8 cellular contexts compared by ENCODE assay signal in genomic region chr1:168178638-168179410, GRCh38. TPM values are rescaled to one million over a fixed set of nuclear protein-coding genes. Genes with fewer than 3 reads are reported as not detected.
DNase-seq lines count a peak whose midpoint lies in the region; ATAC-seq and TF ChIP-seq lines count a peak whose summit lies in the region.

Gene TIPRL, plus strand, starts transcription at chr1:168178962. Its CDS starts 116 bp downstream, at chr1:168179078.

- H3K4me2 ChIP-seq in DND-41 (ENCODE audit: insufficient read depth, low read length) (peak within 1 kb of the TSS; percentile 76), KMS-11 (peak within 1 kb of the TSS; percentile 77)

- H3K9ac ChIP-seq in DND-41 (ENCODE audit: low read depth, low read length) (peak within 1 kb of the TSS; percentile 78), KMS-11 (peak within 1 kb of the TSS; percentile 73)

- peaks cover 49% of the 10 kb centered on the region for H3K79me2 ChIP-seq in DND-41 (ENCODE audit: insufficient read depth, low read length)
- peaks cover 40% of the 10 kb centered on the region for H3K79me2 ChIP-seq in KMS-11 (ENCODE audit: insufficient read depth, low read depth)

- CTCF ChIA-PET in Panc1 (lab: Charles Lee) = no interaction called here

- H3K4me3 ChIP-seq in DND-41 (ENCODE audit: low read depth in 1 of 2, low read length in 2 of 2) (peak within 1 kb of the TSS; percentile 59 to 67), KMS-11 (IDR thresholded peaks at IDR 0.05; ENCODE audit: insufficient read depth, low read depth, low read length) (peak within 1 kb of the TSS; percentile 98), Panc1 (ENCODE audit: low read depth in 2 of 2, low read length in 2 of 2) (peak within 1 kb of the TSS; percentile 92 to 100), esophagus squamous epithelium (peak within 1 kb of the TSS; percentile 88 to 92 (median 90))

- 0 to 1% methylated on average over 27 to 28 of the region's 56 CpGs for WGBS in esophagus squamous epithelium, 2 donors

- BruUV-seq in Panc1 (replicated peaks; lab: Mats Ljungman, UMichigan) = no TSS peak

- H3K9me3 ChIP-seq in DND-41 (ENCODE audit: insufficient read depth, low read length, severe bottlenecking) = no peaks in the 10 kb centered on the region
- no peaks in the 10 kb centered on the region for H3K9me3 ChIP-seq in Panc1 (ENCODE audit: control insufficient read depth, insufficient read depth, low read depth, low read length)
- no peaks in the 10 kb centered on the region for H3K9me3 ChIP-seq in esophagus squamous epithelium

- in situ Hi-C loops in Panc1 (cut with HindIII; ENCODE audit: low pct_unique_long_range_greater_than_20kb, low sequenced_read_pairs) = no loop called here

- H2AFZ ChIP-seq in DND-41 (ENCODE audit: low read depth, low read length) = peak within 1 kb of the TSS; percentile 79
- peak within 1 kb of the TSS; percentile 80 for H2AFZ ChIP-seq in KMS-11 (ENCODE audit: low read depth)

- H3K27ac ChIP-seq in DND-41 (ENCODE audit: low read length) (peak within 1 kb of the TSS; percentile 85), KMS-11 (peak within 1 kb of the TSS; percentile 73), Panc1 (ENCODE audit: low read length) (peak within 1 kb of the TSS; percentile 97), esophagus squamous epithelium (peak within 1 kb of the TSS; percentile 92 to 96 (median 94))

- POLR2A ChIA-PET in Panc1 (lab: Charles Lee) = no interaction called here

- H3K4me1 ChIP-seq in DND-41 (ENCODE audit: insufficient read depth, low read length) (peaks cover 28% of the 10 kb centered on the region), KMS-11 (ENCODE audit: low read depth, poor library complexity, severe bottlenecking) (peaks cover 21% of the 10 kb centered on the region), Panc1 (ENCODE audit: control insufficient read depth, insufficient read depth, low read length) (peaks cover 9% of the 10 kb centered on the region), esophagus squamous epithelium (peaks cover 0 to 32% (median 11%) of the 10 kb centered on the region in 3 donors)

- H4K20me1 ChIP-seq in DND-41 (ENCODE audit: insufficient read depth, low read length) = no peaks in the 10 kb centered on the region; the same call in 1 of the 2 replicates
- H4K20me1 ChIP-seq in KMS-11 (ENCODE audit: insufficient read depth) = no peaks in the 10 kb centered on the region

- no peaks in the 10 kb centered on the region for H3K27me3 ChIP-seq in DND-41 (ENCODE audit: insufficient read depth, low read length, poor library complexity)
- H3K27me3 ChIP-seq in KMS-11 (ENCODE audit: insufficient read depth, low read depth) = no peaks in the 10 kb centered on the region
- H3K27me3 ChIP-seq in Panc1 (ENCODE audit: control insufficient read depth, insufficient read depth, low read length) = no peaks in the 10 kb centered on the region
- H3K27me3 ChIP-seq in esophagus squamous epithelium = no peaks in the 10 kb centered on the region

- intact Hi-C loops in Panc1 (cut with micrococcal nuclease; ENCODE audit: unreplicated experiment) = no loop called here
- intact Hi-C loops in esophagus squamous epithelium (cut with DNase I) = no loop called here

- DNase-seq in DND-41 (peak; percentile 95), Panc1 (ENCODE audit: low read depth, low spot score) (peak; percentile 94), esophagus squamous epithelium (lab: John Stamatoyannopoulos, UW) (peak; percentile 68), myocyte (ENCODE audit: low read depth) (peak; percentile 99)
- peak; percentile 96 to 97 for DNase-seq in activated T-cell treated with anti-CD3 and anti-CD28 coated beads, Interleukin-2, amount 50 U/mL, for 48 hours
- peak; percentile 90 to 94 for DNase-seq in stimulated activated CD8-positive, alpha-beta memory T cell treated with anti-CD3 and anti-CD28 coated beads, Interleukin-7, amount 100 ng/mL, for 48 hours (ENCODE audit: extremely low read depth in 1 of 2, low read depth in 1 of 2)

- ATAC-seq in DND-41 (ENCODE audit: insufficient read depth, low read depth) = peak; percentile 96
- peak; percentile 90 for ATAC-seq in GM21737 (IDR thresholded peaks at IDR 0.05; ENCODE audit: unreplicated experiment)
- peak; percentile 98 for ATAC-seq in Panc1

- TF ChIP-seq POLR2A in esophagus squamous epithelium (IDR thresholded peaks at IDR 0.05) = peak in 3 of 4 donors; percentile 53 to 88 (median 78)

- TF ChIP-seq CTCF in DND-41 (IDR thresholded peaks at IDR 0.05; ENCODE audit: borderline replicate concordance, extremely low read depth, low read length, poor library complexity, severe bottlenecking) (peak; percentile 60), KMS-11 (conservative IDR thresholded peaks at IDR 0.05; ENCODE audit: low read depth, low read length) (peak; percentile 83), Panc1 (IDR thresholded peaks at IDR 0.05) (no peak; the same call in 1 of the 2 replicates), esophagus squamous epithelium (IDR thresholded peaks at IDR 0.05) (peak; percentile 63 to 90 (median 83))

- H3K36me3 ChIP-seq in DND-41 (ENCODE audit: insufficient read depth, low read length) = peaks cover 3% of the 10 kb centered on the region
- no peaks in the 10 kb centered on the region for H3K36me3 ChIP-seq in KMS-11 (ENCODE audit: insufficient read depth)
- peaks cover 6% of the 10 kb centered on the region; the same call in 1 of the 2 replicates for H3K36me3 ChIP-seq in Panc1 (ENCODE audit: control insufficient read depth, insufficient read depth, low read length)
- peaks cover 0 to 2% (median 0%) of the 10 kb centered on the region in 3 donors for H3K36me3 ChIP-seq in esophagus squamous epithelium

RNA-seq across cellular contexts. Expression of gene TIPRL, which starts in this region (rescaled TPM):
- total RNA-seq in Panc1 (2021; ENCODE audit: unreplicated experiment) (48.5 TPM), esophagus squamous epithelium (10 to 100 TPM; 14.5 to 45.1 (median 23.7) TPM), myocyte (47.8 and 49.0 TPM in 2 replicates)
- polyA plus RNA-seq in Panc1 (2012; ENCODE audit: insufficient read length) = 24.6 TPM
- 25.1 TPM for polyA plus RNA-seq in myocyte (2012)

Comparison
In these comparisons a context has a peak if more than half of its experiments do, and no peak if none do; other contexts are left out.
1. Peak in every context shown above with its lines: DNase-seq, ATAC-seq, H3K4me3 ChIP-seq and H3K27ac ChIP-seq.